2 cellular contexts compared by ENCODE assay signal in the genomic region with DNA sequence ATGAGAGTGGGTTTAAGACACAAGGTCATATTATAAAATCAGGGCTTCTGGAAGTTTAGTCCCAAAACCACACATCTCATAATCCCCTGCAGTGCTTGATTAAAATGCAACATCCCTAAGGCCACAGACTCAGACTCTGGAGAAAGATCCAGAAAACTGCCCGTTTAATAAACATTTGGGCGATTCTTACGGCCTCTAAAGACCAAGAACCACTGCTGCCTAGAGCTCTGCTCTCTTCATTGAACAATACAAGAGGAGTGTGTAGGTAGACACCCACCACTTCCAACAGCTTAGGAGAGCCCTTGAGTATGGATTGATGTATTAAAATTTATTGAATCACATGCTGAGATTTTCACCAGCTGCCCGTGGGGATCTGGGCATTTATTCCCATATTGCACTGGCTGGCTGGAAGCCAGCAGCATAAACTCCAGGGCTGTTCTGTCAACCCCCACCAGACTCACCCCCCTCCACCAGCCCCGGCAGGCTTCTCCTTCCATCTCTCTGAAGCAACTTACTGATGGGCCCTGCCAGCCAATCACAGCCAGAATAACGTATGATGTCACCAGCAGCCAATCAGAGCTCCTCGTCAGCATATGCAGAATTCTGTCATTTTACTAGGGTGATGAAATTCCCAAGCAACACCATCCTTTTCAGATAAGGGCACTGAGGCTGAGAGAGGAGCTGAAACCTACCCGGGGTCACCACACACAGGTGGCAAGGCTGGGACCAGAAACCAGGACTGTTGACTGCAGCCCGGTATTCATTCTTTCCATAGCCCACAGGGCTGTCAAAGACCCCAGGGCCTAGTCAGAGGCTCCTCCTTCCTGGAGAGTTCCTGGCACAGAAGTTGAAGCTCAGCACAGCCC.
TF ChIP-seq lines count a peak whose summit lies in the region.

No MANE protein-coding gene starts in this region.

TF ChIP-seq in GM23338, 12 proteins besides CTCF, POLR2A, EP300 and RAD21:
- peak; percentile 44 for TF ChIP-seq POLR2AphosphoS5 (IDR thresholded peaks at IDR 0.05; ENCODE audit: low read depth)
- no peak for TF ChIP-seq ZNF331 (CRISPR knock-in tag; IDR thresholded peaks at IDR 0.05; ENCODE audit: low read depth)

TF ChIP-seq in K562, 482 proteins besides CTCF, POLR2A, EP300 and RAD21 (continues in another document):
- peak in 1 of 2 experiments; percentile 39; a peak in 1 of 4 replicates for TF ChIP-seq FOXK2 (conservative IDR thresholded peaks at IDR 0.05 in 1 of 2, IDR thresholded peaks at IDR 0.05 in 1 of 2; ENCODE audit: low read depth in 2 of 2)
- no peak for TF ChIP-seq FOXJ3 (CRISPR knock-in tag; IDR thresholded peaks at IDR 0.05)
- peak; percentile 69; the same call in 1 of the 2 replicates for TF ChIP-seq LCOR (CRISPR knock-in tag; IDR thresholded peaks at IDR 0.05)
- 0 out of 2 replicates have a peak, but pooled peaks have one; percentile 11 for TF ChIP-seq CREB3L1 (IDR thresholded peaks at IDR 0.05; ENCODE audit: borderline replicate concordance, low read depth)
- no peak for TF ChIP-seq ZFPM2 (CRISPR knock-in tag; IDR thresholded peaks at IDR 0.05)
- peak; percentile 67; the same call in 1 of the 2 replicates for TF ChIP-seq MTA1 (IDR thresholded peaks at IDR 0.05; ENCODE audit: borderline replicate concordance)
- 0 out of 2 replicates have a peak, but pooled peaks have one; percentile 4 for TF ChIP-seq ZNF511 (CRISPR knock-in tag; IDR thresholded peaks at IDR 0.05)
- TF ChIP-seq ZNF143 (CRISPR knock-in tag; IDR thresholded peaks at IDR 0.05): no peak
- TF ChIP-seq NR2C1 (IDR thresholded peaks at IDR 0.05): no peak
- TF ChIP-seq NR2C1 (tag; IDR thresholded peaks at IDR 0.05): peak; percentile 70; the same call in 1 of the 2 replicates
- peak; percentile 91 for TF ChIP-seq SMARCA4 (IDR thresholded peaks at IDR 0.05)
- TF ChIP-seq BRF1 (IDR thresholded peaks at IDR 0.05; ENCODE audit: borderline replicate concordance, extremely low read depth, insufficient read length): no peak
- TF ChIP-seq KDM1A (IDR thresholded peaks at IDR 0.05): 0 out of 4 replicates have a peak, but pooled peaks of 1 of the 2 experiments have one; percentile 11
- TF ChIP-seq ATF3 (IDR thresholded peaks at IDR 0.05): peak; percentile 100
- peak; percentile 82; the same call in 1 of the 2 replicates for TF ChIP-seq ATF3 (CRISPR knock-in tag; conservative IDR thresholded peaks at IDR 0.05)
- no peak for TF ChIP-seq HNRNPK (IDR thresholded peaks at IDR 0.05; ENCODE audit: low read depth, low read length, poor library complexity, severe bottlenecking)
- peak; percentile 78 for TF ChIP-seq ARID1B (IDR thresholded peaks at IDR 0.05)
- TF ChIP-seq ZNF311 (CRISPR knock-in tag; IDR thresholded peaks at IDR 0.05): peak; percentile 37; the same call in 1 of the 2 replicates
- TF ChIP-seq ZNF584 (CRISPR knock-in tag; IDR thresholded peaks at IDR 0.05; ENCODE audit: low read depth): peak; percentile 98
- peak in 1 of 3 experiments; percentile 32 for TF ChIP-seq YY1 (IDR thresholded peaks at IDR 0.05; ENCODE audit: borderline replicate concordance in 1 of 3, control insufficient read depth in 1 of 3, extremely low read depth in 1 of 3, insufficient read depth in 3 of 3, insufficient read length in 1 of 3, insufficient replicate concordance in 2 of 3, low read depth in 1 of 3, low read length in 2 of 3)
- TF ChIP-seq CBFB (CRISPR knock-in tag; IDR thresholded peaks at IDR 0.05): no peak
- no peak for TF ChIP-seq ZNF274 (IDR thresholded peaks at IDR 0.05; ENCODE audit: borderline replicate concordance, low read depth, low read length)
- TF ChIP-seq ZNF592 (IDR thresholded peaks at IDR 0.05): peak; percentile 94
- no peak for TF ChIP-seq CCNT2 (IDR thresholded peaks at IDR 0.05; ENCODE audit: borderline replicate concordance, extremely low read depth, insufficient read length, low read depth, low read length)
- 0 out of 2 replicates have a peak, but pooled peaks have one; percentile 19 for TF ChIP-seq GMEB1 (CRISPR knock-in tag; IDR thresholded peaks at IDR 0.05)
- peak; percentile 76 for TF ChIP-seq DPF2 (IDR thresholded peaks at IDR 0.05)
- TF ChIP-seq TRIM24 (IDR thresholded peaks at IDR 0.05): peak; percentile 84 to 94
- TF ChIP-seq RBM25 (IDR thresholded peaks at IDR 0.05; ENCODE audit: low read depth, low read length, severe bottlenecking): peak; percentile 49
- peak; percentile 21; the same call in 1 of the 2 replicates for TF ChIP-seq ETV1 (tag; conservative IDR thresholded peaks at IDR 0.05; ENCODE audit: low read depth)
- peak; percentile 45; the same call in 1 of the 2 replicates for TF ChIP-seq L3MBTL2 (IDR thresholded peaks at IDR 0.05)
- TF ChIP-seq RCOR1 (IDR thresholded peaks at IDR 0.05; ENCODE audit: borderline replicate concordance in 1 of 2, low read depth in 2 of 2, low read length in 2 of 2): peak in 1 of 2 experiments; percentile 92; a peak in 2 of 4 replicates
- TF ChIP-seq ZNF197 (CRISPR knock-in tag; IDR thresholded peaks at IDR 0.05; ENCODE audit: low read depth): 0 out of 2 replicates have a peak, but pooled peaks have one; percentile 56
- TF ChIP-seq, protein P1, sequence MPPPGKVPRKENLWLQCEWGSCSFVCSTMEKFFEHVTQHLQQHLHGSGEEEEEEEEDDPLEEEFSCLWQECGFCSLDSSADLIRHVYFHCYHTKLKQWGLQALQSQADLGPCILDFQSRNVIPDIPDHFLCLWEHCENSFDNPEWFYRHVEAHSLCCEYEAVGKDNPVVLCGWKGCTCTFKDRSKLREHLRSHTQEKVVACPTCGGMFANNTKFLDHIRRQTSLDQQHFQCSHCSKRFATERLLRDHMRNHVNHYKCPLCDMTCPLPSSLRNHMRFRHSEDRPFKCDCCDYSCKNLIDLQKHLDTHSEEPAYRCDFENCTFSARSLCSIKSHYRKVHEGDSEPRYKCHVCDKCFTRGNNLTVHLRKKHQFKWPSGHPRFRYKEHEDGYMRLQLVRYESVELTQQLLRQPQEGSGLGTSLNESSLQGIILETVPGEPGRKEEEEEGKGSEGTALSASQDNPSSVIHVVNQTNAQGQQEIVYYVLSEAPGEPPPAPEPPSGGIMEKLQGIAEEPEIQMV (tag; conservative IDR thresholded peaks at IDR 0.05; ENCODE audit: low read depth): peak; percentile 69
- peak; percentile 98 for TF ChIP-seq CEBPB (tag; IDR thresholded peaks at IDR 0.05)
- TF ChIP-seq MCM7 (IDR thresholded peaks at IDR 0.05): no peak
- TF ChIP-seq RBM17 (IDR thresholded peaks at IDR 0.05; ENCODE audit: borderline replicate concordance, low read depth, low read length): no peak
- TF ChIP-seq MTA3 (IDR thresholded peaks at IDR 0.05; ENCODE audit: borderline replicate concordance): peak; percentile 67; the same call in 1 of the 2 replicates
- no peak for TF ChIP-seq ZNF551 (CRISPR knock-in tag; IDR thresholded peaks at IDR 0.05)
- TF ChIP-seq ZNF395 (CRISPR knock-in tag; IDR thresholded peaks at IDR 0.05): peak; percentile 43; the same call in 1 of the 2 replicates
- no peak for TF ChIP-seq ILF3 (IDR thresholded peaks at IDR 0.05; ENCODE audit: borderline replicate concordance)
- TF ChIP-seq, protein P2, sequence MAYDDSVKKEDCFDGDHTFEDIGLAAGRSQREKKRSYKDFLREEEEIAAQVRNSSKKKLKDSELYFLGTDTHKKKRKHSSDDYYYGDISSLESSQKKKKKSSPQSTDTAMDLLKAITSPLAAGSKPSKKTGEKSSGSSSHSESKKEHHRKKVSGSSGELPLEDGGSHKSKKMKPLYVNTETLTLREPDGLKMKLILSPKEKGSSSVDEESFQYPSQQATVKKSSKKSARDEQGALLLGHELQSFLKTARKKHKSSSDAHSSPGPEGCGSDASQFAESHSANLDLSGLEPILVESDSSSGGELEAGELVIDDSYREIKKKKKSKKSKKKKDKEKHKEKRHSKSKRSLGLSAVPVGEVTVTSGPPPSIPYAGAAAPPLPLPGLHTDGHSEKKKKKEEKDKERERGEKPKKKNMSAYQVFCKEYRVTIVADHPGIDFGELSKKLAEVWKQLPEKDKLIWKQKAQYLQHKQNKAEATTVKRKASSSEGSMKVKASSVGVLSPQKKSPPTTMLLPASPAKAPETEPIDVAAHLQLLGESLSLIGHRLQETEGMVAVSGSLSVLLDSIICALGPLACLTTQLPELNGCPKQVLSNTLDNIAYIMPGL (CRISPR knock-in tag; IDR thresholded peaks at IDR 0.05): no peak
- peak; percentile 45; the same call in 1 of the 2 replicates for TF ChIP-seq ZNF316 (IDR thresholded peaks at IDR 0.05)
